ENCODE assay signal across 10 cellular contexts in the genomic region with DNA sequence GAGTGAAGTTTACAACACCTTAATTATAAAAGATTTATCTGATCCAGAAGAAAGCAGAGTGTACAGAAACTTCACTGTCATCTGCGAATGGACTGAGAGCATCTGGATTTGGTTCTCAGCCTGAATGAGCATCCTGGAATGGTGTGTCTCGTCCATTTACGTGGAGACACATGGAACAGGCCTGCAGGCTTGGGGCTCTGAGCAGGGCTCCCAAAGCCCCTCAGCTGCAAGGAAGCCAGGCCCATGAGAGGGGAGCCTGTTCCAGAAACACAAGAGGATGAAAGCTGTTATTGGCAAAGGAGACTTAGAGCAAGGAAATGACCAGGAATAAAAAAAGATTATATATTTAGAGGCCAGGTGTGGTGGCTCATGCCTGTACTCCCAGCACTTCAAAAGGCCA. TPM values are rescaled to one million over a fixed set of nuclear protein-coding genes. Genes with fewer than 3 reads are reported as not detected.
A peak's percentile ranks its signal among the peaks of the same experiment; 100 is the strongest.
DNase-seq lines count a peak whose midpoint lies in the region; ATAC-seq and TF ChIP-seq lines count a peak whose summit lies in the region.
"Had no signal": no experiment of that assay in that cellular context is flagged by ENCODE, and none has a peak within 500 bp of the region (broad histone marks: within the 10 kb centered on the region; RNA-seq: fewer than 3 reads in every experiment).

No MANE protein-coding gene starts in this region.

- peaks cover 50% of the 10 kb centered on the region for H3K36me3 Mint-ChIP-seq in Calu3 (ENCODE audit: insufficient read depth, unreplicated experiment)
- peaks cover 4% of the 10 kb centered on the region for H3K36me3 Mint-ChIP-seq in T-helper 17 cell (ENCODE audit: low read depth)

- H2AFZ ChIP-seq in hepatocyte: no peak overlapping the region

- H3K9me3 ChIP-seq in T-helper 17 cell (ENCODE audit: control insufficient read depth, low read length, poor library complexity, severe bottlenecking): no peaks in the 10 kb centered on the region
- no peaks in the 10 kb centered on the region for H3K9me3 ChIP-seq in hepatocyte (ENCODE audit: low read depth)
- H3K9me3 ChIP-seq in BE2C: no peaks in the 10 kb centered on the region
- H3K9me3 ChIP-seq: adrenal gland had no signal

- no peaks in the 10 kb centered on the region for H3K9me3 Mint-ChIP-seq in Calu3 (ENCODE audit: low read depth, unreplicated experiment)

- H3K4me3 ChIP-seq in hepatocyte (no peak overlapping the region), BE2C (ENCODE audit: low read depth, low read length) (no peak overlapping the region)
- H3K4me3 ChIP-seq: adrenal gland had no signal

- no peaks in the 10 kb centered on the region for H3K36me3 ChIP-seq in hepatocyte (replicated peaks; ENCODE audit: insufficient read depth, low read depth)
- H3K36me3 ChIP-seq in BE2C: peaks cover 32% of the 10 kb centered on the region

- CTCF ChIA-PET in Calu3 (lab: Charles Lee): no interaction called here

- no peaks in the 10 kb centered on the region for H3K9me2 ChIP-seq in hepatocyte (replicated peaks; ENCODE audit: insufficient read depth)

- H3K4me3 Mint-ChIP-seq in Calu3 (ENCODE audit: low read depth, unreplicated experiment) (peak overlapping the region; percentile 62), T-helper 17 cell (peak overlapping the region; percentile 87)

- no peak for ATAC-seq in T-helper 17 cell

- H3K4me2 ChIP-seq in hepatocyte: no peak overlapping the region

- H3K79me2 ChIP-seq in hepatocyte: no peaks in the 10 kb centered on the region

- peak overlapping the region; percentile 77 for H3K27ac Mint-ChIP-seq in Calu3 (ENCODE audit: unreplicated experiment)
- peak overlapping the region; percentile 97 for H3K27ac Mint-ChIP-seq in T-helper 17 cell

- H3K4me1 ChIP-seq in hepatocyte (ENCODE audit: insufficient read depth) (peaks cover 18% of the 10 kb centered on the region), BE2C (no peaks in the 10 kb centered on the region)
- H3K4me1 ChIP-seq: adrenal gland had no signal

- H3K4me1 Mint-ChIP-seq in Calu3 (ENCODE audit: low read depth, unreplicated experiment) (peaks cover 18% of the 10 kb centered on the region), T-helper 17 cell (peaks cover 41% of the 10 kb centered on the region)

- WGBS in hepatocyte (ENCODE audit: low lambda C conversion rate, missing lambda C conversion rate): 83% methylated on average over 3 of the region's 3 CpGs

- no peaks in the 10 kb centered on the region for H4K20me1 ChIP-seq in hepatocyte (ENCODE audit: insufficient read depth, poor library complexity, severe bottlenecking)

- intact Hi-C loops in Calu3 (cut with micrococcal nuclease; ENCODE audit: unreplicated experiment): no loop called here

- TF ChIP-seq CTCF in 22Rv1 (IDR thresholded peaks at IDR 0.05) (no peak), Calu3 (IDR thresholded peaks at IDR 0.05; ENCODE audit: unreplicated experiment) (no peak), hepatocyte (IDR thresholded peaks at IDR 0.05; ENCODE audit: poor library complexity) (no peak), BE2C (IDR thresholded peaks at IDR 0.05; ENCODE audit: low read depth, low read length) (no peak)

- BruUV-seq in Calu3 (replicated peaks; lab: Mats Ljungman, UMichigan): no TSS peak

- H3K27me3 Mint-ChIP-seq in Calu3 (ENCODE audit: unreplicated experiment): no peaks in the 10 kb centered on the region
- no peaks in the 10 kb centered on the region for H3K27me3 Mint-ChIP-seq in T-helper 17 cell

- DNase-seq in Calu3: no peak
- DNase-seq in T-helper 17 cell: peak in 1 of 3 donors; percentile 4
- no peak for DNase-seq in hepatocyte (ENCODE audit: low spot score)
- DNase-seq in SHP77 treated with DMSO at 0.1 percent for 48 hours (lab: John Stamatoyannopoulos, UW): no peak
- DNase-seq in BE2C: no peak
- DNase-seq in H4 (ENCODE audit: low spot score): no peak
- no peak for DNase-seq in NCI-H2227 (lab: John Stamatoyannopoulos, UW; ENCODE audit: unreplicated experiment)
- DNase-seq: adrenal gland had no signal

- H3K27me3 ChIP-seq in hepatocyte (no peaks in the 10 kb centered on the region), BE2C (no peaks in the 10 kb centered on the region)
- H3K27me3 ChIP-seq: adrenal gland had no signal

- H3K27ac ChIP-seq in 22Rv1 (peak overlapping the region; percentile 95), hepatocyte (peak overlapping the region; percentile 71)
- H3K27ac ChIP-seq: adrenal gland had no signal

RNA-seq across cellular contexts. Expression of gene TERT, which starts 22.1 kb away (rescaled TPM):
- total RNA-seq in Calu3 (2022) (2.1 and 2.3 TPM in 2 replicates), T-helper 17 cell (under 1 TPM; 0.10 to 0.80 TPM), hepatocyte (not detected in 2 replicates)
- 0.08 TPM in 1 of 2 replicates, not detected in the other for polyA plus RNA-seq in hepatocyte
- not detected for polyA plus RNA-seq in BE2C (2012; ENCODE audit: insufficient read depth, insufficient read length, low read depth)
- total RNA-seq in H4 (2014; rRNA removed; shearing (Covaris generic)): 0.04 and 0.23 TPM in 2 replicates
- total RNA-seq: renal cortical epithelial cell had no signal
- polyA plus RNA-seq: adrenal gland had no signal

RNA-seq across cellular contexts. Expression of gene CLPTM1L, which starts 28.0 kb away (rescaled TPM):
- total RNA-seq in Calu3 (2022) (120 and 127 TPM in 2 replicates), T-helper 17 cell (10 to 100 TPM; 70.5 to 80.9 TPM), hepatocyte (99.3 and 130 TPM in 2 replicates)
- polyA plus RNA-seq in hepatocyte: 129 and 143 TPM in 2 replicates
- 240 TPM for polyA plus RNA-seq in BE2C (2012; ENCODE audit: insufficient read depth, insufficient read length, low read depth)
- 196 and 214 TPM in 2 replicates for total RNA-seq in H4 (2014; rRNA removed; shearing (Covaris generic))
